1 cellular context compared by ENCODE assay signal in genomic region chr1:204407314-204407971, GRCh38.
A peak's percentile ranks its signal among the peaks of the same experiment; 100 is the strongest.
TF ChIP-seq lines count a peak whose summit lies in the region.

No MANE protein-coding gene starts in this region.

TF ChIP-seq in K562, 482 proteins besides CTCF, POLR2A, EP300 and RAD21 (continues in another document):
- TF ChIP-seq CBX5 (IDR thresholded peaks at IDR 0.05; ENCODE audit: borderline replicate concordance, low read depth) (no peak), NFYB (IDR thresholded peaks at IDR 0.05; ENCODE audit: extremely low read depth, insufficient read length) (no peak), EWSR1 (IDR thresholded peaks at IDR 0.05; ENCODE audit: borderline replicate concordance, low read depth, partially characterized antibody) (no peak), TRIM24 (IDR thresholded peaks at IDR 0.05) (no peak), ZKSCAN3 (CRISPR knock-in tag; IDR thresholded peaks at IDR 0.05) (no peak), ZBED1 (IDR thresholded peaks at IDR 0.05) (no peak), EGR1 (conservative IDR thresholded peaks at IDR 0.05) (no peak), PHTF2 (CRISPR knock-in tag; IDR thresholded peaks at IDR 0.05) (no peak), CHAMP1 (IDR thresholded peaks at IDR 0.05) (no peak), TFAM (CRISPR knock-in tag; conservative IDR thresholded peaks at IDR 0.05) (no peak), MYBL2 (IDR thresholded peaks at IDR 0.05; ENCODE audit: low read depth) (no peak), MYBL2 (CRISPR knock-in tag; IDR thresholded peaks at IDR 0.05; ENCODE audit: borderline replicate concordance) (no peak), SRF (CRISPR knock-in tag; IDR thresholded peaks at IDR 0.05) (no peak), RHOXF2B (CRISPR knock-in tag; conservative IDR thresholded peaks at IDR 0.05) (no peak), NCOA4 (IDR thresholded peaks at IDR 0.05; ENCODE audit: partially characterized antibody) (no peak), MED1 (CRISPR knock-in tag; IDR thresholded peaks at IDR 0.05; ENCODE audit: borderline replicate concordance) (no peak), NCOA6 (IDR thresholded peaks at IDR 0.05) (0 out of 2 replicates have a peak, but pooled peaks have one; percentile 14), YY1 (IDR thresholded peaks at IDR 0.05; ENCODE audit: borderline replicate concordance in 1 of 3, control insufficient read depth in 1 of 3, extremely low read depth in 1 of 3, insufficient read depth in 3 of 3, insufficient read length in 1 of 3, insufficient replicate concordance in 2 of 3, low read depth in 1 of 3, low read length in 2 of 3) (no peak), RBM34 (IDR thresholded peaks at IDR 0.05; ENCODE audit: borderline replicate concordance, insufficient read depth, low read length) (no peak), SP2 (IDR thresholded peaks at IDR 0.05; ENCODE audit: extremely low read depth, low read depth, low read length, poor library complexity, severe bottlenecking) (no peak), POLR2H (tag; IDR thresholded peaks at IDR 0.05; ENCODE audit: low read depth) (peak; percentile 68; the same call in 1 of the 2 replicates), NCOR1 (IDR thresholded peaks at IDR 0.05) (0 out of 2 replicates have a peak, but pooled peaks have one; percentile 14), PHF20 (IDR thresholded peaks at IDR 0.05; ENCODE audit: partially characterized antibody) (no peak), ATF4 (CRISPR knock-in tag; IDR thresholded peaks at IDR 0.05) (no peak), SIN3A (IDR thresholded peaks at IDR 0.05; ENCODE audit: borderline replicate concordance in 2 of 2, control insufficient read depth in 1 of 2, low read depth in 2 of 2, low read length in 2 of 2) (0 out of 4 replicates have a peak, but pooled peaks of 1 of the 2 experiments have one; percentile 11), KDM1A (IDR thresholded peaks at IDR 0.05) (peak in 1 of 2 experiments; percentile 56; a peak in 1 of 4 replicates), ZNF408 (CRISPR knock-in tag; IDR thresholded peaks at IDR 0.05; ENCODE audit: low read depth) (no peak), ZNF511 (CRISPR knock-in tag; IDR thresholded peaks at IDR 0.05) (no peak), CAMTA2 (CRISPR knock-in tag; conservative IDR thresholded peaks at IDR 0.05) (no peak), ZBTB33 (CRISPR knock-in tag; IDR thresholded peaks at IDR 0.05) (no peak), ZZZ3 (IDR thresholded peaks at IDR 0.05) (no peak), CUX1 (CRISPR knock-in tag; IDR thresholded peaks at IDR 0.05) (no peak)
- TF ChIP-seq, protein P1, sequence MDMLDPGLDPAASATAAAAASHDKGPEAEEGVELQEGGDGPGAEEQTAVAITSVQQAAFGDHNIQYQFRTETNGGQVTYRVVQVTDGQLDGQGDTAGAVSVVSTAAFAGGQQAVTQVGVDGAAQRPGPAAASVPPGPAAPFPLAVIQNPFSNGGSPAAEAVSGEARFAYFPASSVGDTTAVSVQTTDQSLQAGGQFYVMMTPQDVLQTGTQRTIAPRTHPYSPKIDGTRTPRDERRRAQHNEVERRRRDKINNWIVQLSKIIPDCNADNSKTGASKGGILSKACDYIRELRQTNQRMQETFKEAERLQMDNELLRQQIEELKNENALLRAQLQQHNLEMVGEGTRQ (CRISPR knock-in tag; IDR thresholded peaks at IDR 0.05): no peak
- TF ChIP-seq, protein P2, sequence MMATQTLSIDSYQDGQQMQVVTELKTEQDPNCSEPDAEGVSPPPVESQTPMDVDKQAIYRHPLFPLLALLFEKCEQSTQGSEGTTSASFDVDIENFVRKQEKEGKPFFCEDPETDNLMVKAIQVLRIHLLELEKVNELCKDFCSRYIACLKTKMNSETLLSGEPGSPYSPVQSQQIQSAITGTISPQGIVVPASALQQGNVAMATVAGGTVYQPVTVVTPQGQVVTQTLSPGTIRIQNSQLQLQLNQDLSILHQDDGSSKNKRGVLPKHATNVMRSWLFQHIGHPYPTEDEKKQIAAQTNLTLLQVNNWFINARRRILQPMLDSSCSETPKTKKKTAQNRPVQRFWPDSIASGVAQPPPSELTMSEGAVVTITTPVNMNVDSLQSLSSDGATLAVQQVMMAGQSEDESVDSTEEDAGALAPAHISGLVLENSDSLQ (IDR thresholded peaks at IDR 0.05): 0 out of 2 replicates have a peak, but pooled peaks have one; percentile 20
- TF ChIP-seq, protein P3, sequence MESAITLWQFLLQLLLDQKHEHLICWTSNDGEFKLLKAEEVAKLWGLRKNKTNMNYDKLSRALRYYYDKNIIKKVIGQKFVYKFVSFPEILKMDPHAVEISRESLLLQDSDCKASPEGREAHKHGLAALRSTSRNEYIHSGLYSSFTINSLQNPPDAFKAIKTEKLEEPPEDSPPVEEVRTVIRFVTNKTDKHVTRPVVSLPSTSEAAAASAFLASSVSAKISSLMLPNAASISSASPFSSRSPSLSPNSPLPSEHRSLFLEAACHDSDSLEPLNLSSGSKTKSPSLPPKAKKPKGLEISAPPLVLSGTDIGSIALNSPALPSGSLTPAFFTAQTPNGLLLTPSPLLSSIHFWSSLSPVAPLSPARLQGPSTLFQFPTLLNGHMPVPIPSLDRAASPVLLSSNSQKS (CRISPR knock-in tag; IDR thresholded peaks at IDR 0.05): no peak
- TF ChIP-seq, protein P4, sequence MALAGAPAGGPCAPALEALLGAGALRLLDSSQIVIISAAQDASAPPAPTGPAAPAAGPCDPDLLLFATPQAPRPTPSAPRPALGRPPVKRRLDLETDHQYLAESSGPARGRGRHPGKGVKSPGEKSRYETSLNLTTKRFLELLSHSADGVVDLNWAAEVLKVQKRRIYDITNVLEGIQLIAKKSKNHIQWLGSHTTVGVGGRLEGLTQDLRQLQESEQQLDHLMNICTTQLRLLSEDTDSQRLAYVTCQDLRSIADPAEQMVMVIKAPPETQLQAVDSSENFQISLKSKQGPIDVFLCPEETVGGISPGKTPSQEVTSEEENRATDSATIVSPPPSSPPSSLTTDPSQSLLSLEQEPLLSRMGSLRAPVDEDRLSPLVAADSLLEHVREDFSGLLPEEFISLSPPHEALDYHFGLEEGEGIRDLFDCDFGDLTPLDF (CRISPR knock-in tag; IDR thresholded peaks at IDR 0.05): no peak
